ENCODE assay signal across 9 cellular contexts in the genomic region with DNA sequence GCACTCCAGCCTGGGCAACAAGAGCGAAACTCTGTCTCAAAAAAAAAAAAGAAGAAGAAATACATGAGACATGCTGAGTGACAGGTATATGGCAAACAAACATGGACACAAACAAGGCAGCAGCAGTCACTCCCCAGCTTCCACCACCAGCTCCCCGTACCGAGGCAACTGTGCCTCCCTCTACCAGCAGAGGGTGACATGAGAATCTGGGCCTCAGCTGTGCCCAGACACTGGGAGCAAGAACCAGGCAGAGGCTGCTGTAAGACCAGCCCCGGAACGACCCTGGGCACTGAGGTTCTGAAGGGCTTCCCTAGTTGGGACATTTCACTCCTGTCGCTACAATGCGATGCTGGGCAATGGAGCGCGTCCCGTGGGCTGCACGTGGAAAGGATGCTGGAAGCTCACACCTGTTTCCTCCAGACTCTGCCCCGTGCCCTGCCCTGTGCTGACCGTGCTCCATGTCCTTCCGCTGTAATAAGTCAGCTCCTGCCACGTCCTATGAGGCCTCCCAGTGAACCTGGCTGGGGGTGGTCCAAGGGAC. TPM values are rescaled to one million over a fixed set of nuclear protein-coding genes. Genes with fewer than 3 reads are reported as not detected.
DNase-seq lines count a peak whose midpoint lies in the region; ATAC-seq, FAIRE-seq and TF ChIP-seq lines count a peak whose summit lies in the region.
"Had no signal": no experiment of that assay in that cellular context is flagged by ENCODE, and none has a peak within 500 bp of the region (broad histone marks: within the 10 kb centered on the region; RNA-seq: fewer than 3 reads in every experiment).

No MANE protein-coding gene starts in this region.

- H3K27me3 ChIP-seq in H1 (replicated peaks in 1 of 4; ENCODE audit: control insufficient read depth in 3 of 4, extremely low read depth in 1 of 4, insufficient read depth in 3 of 4, low read length in 3 of 4) (no peaks in the 10 kb centered on the region), upper lobe of right lung (no peaks in the 10 kb centered on the region)
- H3K27me3 ChIP-seq: heart left ventricle had no signal

- no peak overlapping the region for H2BK5ac ChIP-seq in H1 (ENCODE audit: low read depth, low read length)

- H3K4me3 ChIP-seq in H1 (ENCODE audit: extremely low read depth in 1 of 4, insufficient read depth in 2 of 4, low read depth in 3 of 4, low read length in 4 of 4) (no peak overlapping the region), upper lobe of right lung (no peak overlapping the region)
- H3K4me3 ChIP-seq: heart left ventricle had no signal

- no peak overlapping the region for H3K56ac ChIP-seq in H1 (replicated peaks; ENCODE audit: insufficient read length, low read depth, low read length)

- H3K14ac ChIP-seq in H1 (ENCODE audit: insufficient read length) = no peak overlapping the region

- H3K4me1 ChIP-seq in H1 (replicated peaks in 1 of 4; ENCODE audit: control insufficient read depth in 3 of 4, insufficient read depth in 4 of 4, low read length in 3 of 4) (no peaks in the 10 kb centered on the region), upper lobe of right lung (no peaks in the 10 kb centered on the region)
- H3K4me1 ChIP-seq: heart left ventricle had no signal

- no peak overlapping the region for H3K4me2 ChIP-seq in H1 (ENCODE audit: insufficient read depth in 1 of 2, low read depth in 2 of 2, low read length in 2 of 2)

- no peak overlapping the region for H3K9ac ChIP-seq in H1 (replicated peaks in 1 of 4; ENCODE audit: extremely low read depth in 1 of 4, low read depth in 3 of 4, low read length in 3 of 4)

- H3K4me1 Mint-ChIP-seq in natural killer cell = no peaks in the 10 kb centered on the region
- H3K4me1 Mint-ChIP-seq in natural killer cell treated with Interleukin-12 subunit alpha and Interleukin-12 subunit beta and Interleukin-15 and Interleukin-18, amount 100 ng/mL, for 72 hours (ENCODE audit: low read depth in 2 of 2) = no peaks in the 10 kb centered on the region
- H3K4me1 Mint-ChIP-seq in stimulated activated effector memory CD8-positive, alpha-beta T cell treated with anti-CD3 and anti-CD28 coated beads, Interleukin-12 subunit alpha, Interleukin-12 subunit beta, amount 100 ng/mL, for 72 hours = peaks cover 5% of the 10 kb centered on the region

- no peak overlapping the region for H4K91ac ChIP-seq in H1 (replicated peaks; ENCODE audit: insufficient read length, low read length)

- H3K23me2 ChIP-seq in H1 (ENCODE audit: low read depth, low read length) = no peaks in the 10 kb centered on the region

- no peak overlapping the region for H3K18ac ChIP-seq in H1 (ENCODE audit: extremely low read depth, low read length)

- 87% methylated on average over 14 of the region's 15 CpGs; no CpG with 5 or more reads in 1 of the 2 experiments for WGBS in H1 (ENCODE audit: extremely low coverage in 1 of 2, insufficient coverage in 1 of 2, insufficient read length in 1 of 2, insufficient replicate concordance in 2 of 2, low coverage in 1 of 2, low lambda C conversion rate in 2 of 2, missing lambda C conversion rate in 1 of 2), 2 experiments

- no peak for TF ChIP-seq POLR2A in H1 (IDR thresholded peaks at IDR 0.05; ENCODE audit: control extremely low read depth in 1 of 2, low read depth in 2 of 2, low read length in 2 of 2)

- CTCF ChIA-PET in H1 (lab: Charles Lee; ENCODE audit: partially characterized antibody) = interaction anchor here (0.6 to 1.9 kb wide), 19 partner anchors 11 to 495 kb away, joined by 3 to 8 read pairs (median 4); no protein-coding TSS in a partner anchor

- H3K4ac ChIP-seq in H1 (replicated peaks; ENCODE audit: insufficient read length, low read depth, low read length) = no peak overlapping the region

- H3K23ac ChIP-seq in H1 (ENCODE audit: insufficient read length) = no peak overlapping the region

- peaks cover 0 to 6% (median under 1%) of the 10 kb centered on the region in 4 experiments; a peak in 4 of 8 replicates for H3K36me3 ChIP-seq in H1 (ENCODE audit: control insufficient read depth in 2 of 4, insufficient read depth in 4 of 4, low read length in 3 of 4)
- H3K36me3 ChIP-seq in upper lobe of right lung = peaks cover 56% of the 10 kb centered on the region

- no peak overlapping the region for H2BK15ac ChIP-seq in H1 (ENCODE audit: low read length)

- H2BK120ac ChIP-seq in H1 (replicated peaks; ENCODE audit: low read depth, low read length) = no peak overlapping the region

- H2BK20ac ChIP-seq in H1 (ENCODE audit: low read length) = no peak overlapping the region

- H3K4me3 Mint-ChIP-seq in natural killer cell = no peak overlapping the region
- no peak overlapping the region for H3K4me3 Mint-ChIP-seq in natural killer cell treated with Interleukin-12 subunit alpha and Interleukin-12 subunit beta and Interleukin-15 and Interleukin-18, amount 100 ng/mL, for 72 hours
- H3K4me3 Mint-ChIP-seq in stimulated activated effector memory CD8-positive, alpha-beta T cell treated with anti-CD3 and anti-CD28 coated beads, Interleukin-12 subunit alpha, Interleukin-12 subunit beta, amount 100 ng/mL, for 72 hours = no peak overlapping the region

- TF ChIP-seq RAD21 in H1 (IDR thresholded peaks at IDR 0.05 in 1 of 2, conservative IDR thresholded peaks at IDR 0.05 in 1 of 2; ENCODE audit: low read depth in 2 of 2, low read length in 2 of 2) = peak; percentile 34 to 57

- no peak overlapping the region for H2BK12ac ChIP-seq in H1 (ENCODE audit: low read depth, low read length)

- no peak overlapping the region for H4K5ac ChIP-seq in H1 (ENCODE audit: insufficient read length, low read depth, low read length)

- no peaks in the 10 kb centered on the region for H3K27me3 Mint-ChIP-seq in natural killer cell (ENCODE audit: low read depth in 2 of 2)
- no peaks in the 10 kb centered on the region for H3K27me3 Mint-ChIP-seq in natural killer cell treated with Interleukin-12 subunit alpha and Interleukin-12 subunit beta and Interleukin-15 and Interleukin-18, amount 100 ng/mL, for 72 hours

- no peaks in the 10 kb centered on the region for H3K9me3 ChIP-seq in H1 (ENCODE audit: insufficient read depth in 2 of 2, low read depth in 1 of 2, low read length in 1 of 2)
- H3K9me3 ChIP-seq in upper lobe of right lung = no peaks in the 10 kb centered on the region
- H3K9me3 ChIP-seq: heart left ventricle had no signal

- peak; percentile 13 for FAIRE-seq in H1 (lab: Jason Lieb, UNC)

- no peak for TF ChIP-seq EP300 in H1 (IDR thresholded peaks at IDR 0.05; ENCODE audit: borderline replicate concordance in 1 of 2, low read depth in 2 of 2, low read length in 2 of 2)

- no peaks in the 10 kb centered on the region for H3K36me3 Mint-ChIP-seq in natural killer cell
- H3K36me3 Mint-ChIP-seq in natural killer cell treated with Interleukin-12 subunit alpha and Interleukin-12 subunit beta and Interleukin-15 and Interleukin-18, amount 100 ng/mL, for 72 hours = peaks cover 6% of the 10 kb centered on the region
- H3K36me3 Mint-ChIP-seq in stimulated activated effector memory CD8-positive, alpha-beta T cell treated with anti-CD3 and anti-CD28 coated beads, Interleukin-12 subunit alpha, Interleukin-12 subunit beta, amount 100 ng/mL, for 72 hours = peaks cover 64% of the 10 kb centered on the region

- H3K27ac ChIP-seq in H1 (ENCODE audit: low read depth, low read length) (no peak overlapping the region), upper lobe of right lung (no peak overlapping the region)
- H3K27ac ChIP-seq: heart left ventricle had no signal

- H2AFZ ChIP-seq in H1 (ENCODE audit: low read length) = no peak overlapping the region

- POLR2A ChIA-PET in H1 (lab: Charles Lee; ENCODE audit: partially characterized antibody) = no interaction called here

- H3K79me2 ChIP-seq in H1 (ENCODE audit: control insufficient read depth in 1 of 2, insufficient read depth in 2 of 2, low read length in 2 of 2) = no peaks in the 10 kb centered on the region

- H3K27ac Mint-ChIP-seq in natural killer cell = no peak overlapping the region
- H3K27ac Mint-ChIP-seq in natural killer cell treated with Interleukin-12 subunit alpha and Interleukin-12 subunit beta and Interleukin-15 and Interleukin-18, amount 100 ng/mL, for 72 hours = no peak overlapping the region
- H3K27ac Mint-ChIP-seq in stimulated activated effector memory CD8-positive, alpha-beta T cell treated with anti-CD3 and anti-CD28 coated beads, Interleukin-12 subunit alpha, Interleukin-12 subunit beta, amount 100 ng/mL, for 72 hours = no peak overlapping the region

- H4K8ac ChIP-seq in H1 (ENCODE audit: extremely low read depth, insufficient read depth, low read length) = no peak overlapping the region

- ATAC-seq in natural killer cell = peak; percentile 39 to 58 (median 46)
- ATAC-seq in natural killer cell treated with Interleukin-12 subunit alpha and Interleukin-12 subunit beta and Interleukin-15 and Interleukin-18, amount 100 ng/mL, for 72 hours = no peak
- peak; percentile 25 for ATAC-seq in upper lobe of right lung
- no peak for ATAC-seq in stimulated activated effector memory CD8-positive, alpha-beta T cell treated with anti-CD3 and anti-CD28 coated beads, Interleukin-12 subunit alpha, Interleukin-12 subunit beta, amount 100 ng/mL, for 72 hours

- DNase-seq in natural killer cell (no peak), H1 (ENCODE audit: low read depth in 1 of 2, low spot score in 2 of 2) (no peak), upper lobe of right lung (no peak), NCI-H510A treated with DMSO at 0.1 percent for 48 hours (lab: John Stamatoyannopoulos, UW) (no peak)
- DNase-seq in natural killer cell treated with Interleukin-12 subunit alpha and Interleukin-12 subunit beta and Interleukin-15 and Interleukin-18, amount 100 ng/mL, for 72 hours (ENCODE audit: low spot score) = no peak
- no peak for DNase-seq in stimulated activated effector memory CD8-positive, alpha-beta T cell treated with anti-CD3 and anti-CD28 coated beads, Interleukin-12 subunit alpha, Interleukin-12 subunit beta, amount 100 ng/mL, for 72 hours (ENCODE audit: low spot score in 2 of 2)
- DNase-seq: amygdala, heart left ventricle, NCI-H226 had no signal

- H4K20me1 ChIP-seq in H1 (replicated peaks in 1 of 2; ENCODE audit: control insufficient read depth in 1 of 2, insufficient read depth in 2 of 2, low read length in 2 of 2) = peaks cover 3 to 11% of the 10 kb centered on the region in 2 experiments

- intact Hi-C loops in natural killer cell (cut with micrococcal nuclease) (no loop called here), upper lobe of right lung (cut with DNase I) (no loop called here)

- TF ChIP-seq CTCF in natural killer cell (IDR thresholded peaks at IDR 0.05) (no peak), H1 (IDR thresholded peaks at IDR 0.05; ENCODE audit: control extremely low read depth in 1 of 3, insufficient read depth in 1 of 3, low read depth in 1 of 3, low read length in 3 of 3) (peak; percentile 48 to 74 (median 72)), upper lobe of right lung (IDR thresholded peaks at IDR 0.05) (no peak)

- H3K9me3 Mint-ChIP-seq in natural killer cell = no peaks in the 10 kb centered on the region
- no peaks in the 10 kb centered on the region for H3K9me3 Mint-ChIP-seq in natural killer cell treated with Interleukin-12 subunit alpha and Interleukin-12 subunit beta and Interleukin-15 and Interleukin-18, amount 100 ng/mL, for 72 hours
- no peaks in the 10 kb centered on the region for H3K9me3 Mint-ChIP-seq in stimulated activated effector memory CD8-positive, alpha-beta T cell treated with anti-CD3 and anti-CD28 coated beads, Interleukin-12 subunit alpha, Interleukin-12 subunit beta, amount 100 ng/mL, for 72 hours

- H3K79me1 ChIP-seq in H1 (ENCODE audit: low read depth, low read length) = no peaks in the 10 kb centered on the region; the same call in none of the 2 replicates

- no peak overlapping the region for H2AK5ac ChIP-seq in H1 (ENCODE audit: low read depth, low read length)

RNA-seq across cellular contexts. Expression of a gene that starts 37.1 kb away (rescaled TPM):
- total RNA-seq in natural killer cell (10 to 100 TPM; 11.0 to 23.7 (median 19.6) TPM), upper lobe of right lung (56.4 TPM)
- 1 to 10 TPM; 1.0 to 2.2 TPM for total RNA-seq in natural killer cell treated with Interleukin-12 subunit alpha and Interleukin-12 subunit beta and Interleukin-15 and Interleukin-18, amount 100 ng/mL, for 72 hours
- 33.7 and 34.7 TPM in 2 replicates for total RNA-seq in H1 (2021; fragmentation: NEBNext Ultra II Directional; extraction: Animal tissue kit (Norgen Biotek cat#: 25700))
- polyA plus RNA-seq in H1 (2011; rRNA removed) = 37.6 and 47.9 TPM in 2 replicates
- 33.5 TPM for polyA plus RNA-seq in H1 (2011; cell fraction: cytosol; rRNA removed)
- 50.2 TPM for polyA plus RNA-seq in H1 (2011; cell fraction: nucleus; rRNA removed)
- polyA plus RNA-seq in H1 (2012, experiment 1 of 2) = 18.3 to 27.4 TPM (median 25.2 TPM) in 4 replicates
- polyA plus RNA-seq in H1 (2012, experiment 2 of 2) = 30.5 TPM
- 25.1 TPM for polyA plus RNA-seq in H1 (2013, experiment 1 of 2)
- polyA plus RNA-seq in H1 (2013, experiment 2 of 2) = 24.1 TPM
- polyA minus RNA-seq in H1 (2011; rRNA and poly(A)+ RNA removed) = 14.2 and 14.4 TPM in 2 replicates
- 13.2 TPM for polyA minus RNA-seq in H1 (2011; cell fraction: cytosol; rRNA and poly(A)+ RNA removed)
- 12.3 TPM for polyA minus RNA-seq in H1 (2011; cell fraction: nucleus; rRNA and poly(A)+ RNA removed)

RNA-seq across cellular contexts. Expression of a gene that starts 41.3 kb away (rescaled TPM):
- total RNA-seq in natural killer cell = 10 to 100 TPM; 19.8 to 29.2 (median 27.8) TPM
- total RNA-seq in natural killer cell treated with Interleukin-12 subunit alpha and Interleukin-12 subunit beta and Interleukin-15 and Interleukin-18, amount 100 ng/mL, for 72 hours = 10 to 100 TPM; 26.9 to 55.9 TPM
- total RNA-seq in H1 (2021; fragmentation: NEBNext Ultra II Directional; extraction: Animal tissue kit (Norgen Biotek cat#: 25700)) = 78.9 and 82.8 TPM in 2 replicates
- polyA plus RNA-seq in H1 (2011; rRNA removed) = 83.6 and 108 TPM in 2 replicates
- polyA plus RNA-seq in H1 (2011; cell fraction: cytosol; rRNA removed) = 75.5 TPM
- 74.2 TPM for polyA plus RNA-seq in H1 (2011; cell fraction: nucleus; rRNA removed)
- polyA plus RNA-seq in H1 (2012, experiment 1 of 2) = 50.6 to 99.7 TPM (median 95.3 TPM) in 4 replicates
- polyA plus RNA-seq in H1 (2012, experiment 2 of 2) = 116 TPM
- 77.0 TPM for polyA plus RNA-seq in H1 (2013, experiment 1 of 2)
- polyA plus RNA-seq in H1 (2013, experiment 2 of 2) = 77.2 TPM
- 43.7 and 48.7 TPM in 2 replicates for polyA minus RNA-seq in H1 (2011; rRNA and poly(A)+ RNA removed)
- polyA minus RNA-seq in H1 (2011; cell fraction: cytosol; rRNA and poly(A)+ RNA removed) = 54.7 TPM
- 25.9 TPM for polyA minus RNA-seq in H1 (2011; cell fraction: nucleus; rRNA and poly(A)+ RNA removed)
- 46.1 TPM for total RNA-seq in upper lobe of right lung

RNA-seq across cellular contexts. Expression of a gene that starts 41.8 kb away (rescaled TPM):
- total RNA-seq in natural killer cell (100 to 1,000 TPM; 106 to 171 (median 139) TPM), upper lobe of right lung (72.0 TPM)
- 100 to 1,000 TPM in 1 of 2 donors, 10 to 100 TPM in 1; 96.2 to 127 TPM for total RNA-seq in natural killer cell treated with Interleukin-12 subunit alpha and Interleukin-12 subunit beta and Interleukin-15 and Interleukin-18, amount 100 ng/mL, for 72 hours
- 93.7 and 103 TPM in 2 replicates for total RNA-seq in H1 (2021; fragmentation: NEBNext Ultra II Directional; extraction: Animal tissue kit (Norgen Biotek cat#: 25700))
- polyA plus RNA-seq in H1 (2011; rRNA removed) = 155 and 189 TPM in 2 replicates
- 126 TPM for polyA plus RNA-seq in H1 (2011; cell fraction: cytosol; rRNA removed)
- polyA plus RNA-seq in H1 (2011; cell fraction: nucleus; rRNA removed) = 463 TPM
- polyA plus RNA-seq in H1 (2012, experiment 1 of 2) = 95.7 to 118 TPM (median 113 TPM) in 4 replicates
- polyA plus RNA-seq in H1 (2012, experiment 2 of 2) = 126 TPM
- 66.7 TPM for polyA plus RNA-seq in H1 (2013, experiment 1 of 2)
- 63.5 TPM for polyA plus RNA-seq in H1 (2013, experiment 2 of 2)
- polyA minus RNA-seq in H1 (2011; rRNA and poly(A)+ RNA removed) = 135 and 164 TPM in 2 replicates
- polyA minus RNA-seq in H1 (2011; cell fraction: cytosol; rRNA and poly(A)+ RNA removed) = 65.7 TPM
- polyA minus RNA-seq in H1 (2011; cell fraction: nucleus; rRNA and poly(A)+ RNA removed) = 123 TPM

Comparison
In these comparisons a context has a peak if more than half of its experiments do, and no peak if none do; other contexts are left out.
1. ATAC-seq: peak in natural killer cell (3 of 3) and upper lobe of right lung (single experiment); none in natural killer cell treated with Interleukin-12 subunit alpha and Interleukin-12 subunit beta and Interleukin-15 and Interleukin-18, amount 100 ng/mL, for 72 hours (0 of 2) and stimulated activated effector memory CD8-positive, alpha-beta T cell treated with anti-CD3 and anti-CD28 coated beads, Interleukin-12 subunit alpha, Interleukin-12 subunit beta, amount 100 ng/mL, for 72 hours (single experiment).
2. CTCF ChIP-seq: peak in H1 (3 of 3); none in natural killer cell (single experiment) and upper lobe of right lung (single experiment).